In the genomic region with DNA sequence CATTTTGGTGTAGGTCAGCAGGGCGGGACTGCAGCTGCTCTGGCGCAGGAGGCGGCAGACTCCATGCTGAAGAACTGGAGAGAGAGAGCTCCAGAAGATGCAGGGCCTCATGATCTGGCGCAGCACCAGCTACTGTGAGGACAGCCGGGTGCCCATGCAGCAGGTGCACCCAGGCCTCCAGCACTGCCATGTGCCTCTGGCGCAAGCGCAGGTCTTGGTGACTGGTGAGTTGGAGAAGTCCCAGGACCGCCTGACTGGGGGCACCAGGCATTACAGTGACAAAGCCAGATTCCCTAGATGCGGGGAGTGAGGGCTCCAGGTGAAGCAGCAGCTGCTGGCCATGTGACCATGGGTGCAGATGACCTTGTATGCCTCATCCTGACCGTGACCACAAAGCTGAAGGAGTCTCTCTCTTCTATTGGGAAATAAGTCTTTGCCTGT, we compare ENCODE assay signal across 1 cellular context.
TF ChIP-seq lines count a peak whose summit lies in the region.

No MANE protein-coding gene starts in this region.

TF ChIP-seq in H1, 55 proteins besides CTCF, POLR2A, EP300 and RAD21:
- TF ChIP-seq CREB1 (IDR thresholded peaks at IDR 0.05) (no peak), POU5F1 (IDR thresholded peaks at IDR 0.05; ENCODE audit: low read depth, low read length) (no peak), USF2 (IDR thresholded peaks at IDR 0.05; ENCODE audit: low read length) (peak; percentile 38; the same call in 1 of the 2 replicates)
- TF ChIP-seq, protein P1, sequence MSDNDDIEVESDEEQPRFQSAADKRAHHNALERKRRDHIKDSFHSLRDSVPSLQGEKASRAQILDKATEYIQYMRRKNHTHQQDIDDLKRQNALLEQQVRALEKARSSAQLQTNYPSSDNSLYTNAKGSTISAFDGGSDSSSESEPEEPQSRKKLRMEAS (IDR thresholded peaks at IDR 0.05): 0 out of 2 replicates have a peak, but pooled peaks have one; percentile 32
TF ChIP-seq in H1: peak in this region for 2.
